ENCODE assay signal across 20 cellular contexts in the genomic region with DNA sequence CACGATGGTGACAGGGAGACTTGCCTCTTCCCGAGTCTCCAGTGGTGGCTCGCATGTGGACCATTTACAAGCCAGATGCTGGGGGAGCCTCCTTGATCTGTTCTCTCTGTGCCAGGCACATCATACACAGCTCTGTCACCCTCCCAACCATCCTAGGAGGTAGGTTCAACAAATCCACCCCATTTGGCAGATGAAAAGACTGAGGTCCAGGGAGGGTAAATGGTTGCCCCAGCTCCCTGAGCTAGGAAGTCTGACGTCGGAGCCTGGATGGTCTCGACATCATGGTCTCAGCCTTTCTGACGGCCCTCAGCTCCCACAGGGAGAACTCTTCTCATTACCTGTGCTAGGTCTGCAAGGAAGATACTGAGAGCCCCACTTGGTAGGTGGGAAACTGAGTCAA.
DNase-seq lines count a peak whose midpoint lies in the region; ATAC-seq, FAIRE-seq and TF ChIP-seq lines count a peak whose summit lies in the region.
"Had no signal": no experiment of that assay in that cellular context is flagged by ENCODE, and none has a peak within 500 bp of the region (broad histone marks: within the 10 kb centered on the region; RNA-seq: fewer than 3 reads in every experiment).

No MANE protein-coding gene starts in this region.

- DNase-seq in HepG2 (ENCODE audit: low spot score) = no peak
- no peak for DNase-seq in right lobe of liver
- no peak for DNase-seq in neuronal stem cell (ENCODE audit: low spot score)
- DNase-seq in NCI-H2107 treated with DMSO at 0.1 percent for 48 hours (lab: John Stamatoyannopoulos, UW; ENCODE audit: unreplicated experiment) = no peak
- no peak for DNase-seq in SIG-M5 (lab: John Stamatoyannopoulos, UW)
- DNase-seq: AML-193; Caco-2; Calu3; CD4-positive, alpha-beta T cell; CD8-positive, alpha-beta T cell; DMS79 treated with DMSO at 0.1 percent for 48 hours; GF-D8 had no signal

- no peak overlapping the region for H3K4me2 ChIP-seq in HepG2 (ENCODE audit: low read depth, low read length)
- H3K4me2 ChIP-seq in neuronal stem cell (ENCODE audit: insufficient read depth, low read length, poor library complexity, severe bottlenecking) = no peak overlapping the region
- H3K4me2 ChIP-seq: A549; BLaER1 treated with 17β-estradiol and CSF1 and Interleukin-3, amounts not matched to agents 10 nM and 100 nM had no signal

- no TSS peak for BruUV-seq in HepG2 (replicated peaks; lab: Mats Ljungman, UMichigan)

- H3K79me2 ChIP-seq in HepG2 (ENCODE audit: insufficient read depth, low read length) = no peaks in the 10 kb centered on the region

- H3K14ac ChIP-seq in neuronal stem cell (ENCODE audit: low read length) = no peak overlapping the region

- H3K27me3 ChIP-seq in HepG2 (ENCODE audit: control insufficient read depth in 1 of 2, insufficient read depth in 2 of 2, low read length in 2 of 2) (no peaks in the 10 kb centered on the region), right lobe of liver (no peaks in the 10 kb centered on the region), neuronal stem cell (ENCODE audit: control insufficient read depth in 3 of 3, insufficient read depth in 3 of 3, low read depth in 1 of 3, low read length in 3 of 3) (peaks cover 0 to 55% (median 0%) of the 10 kb centered on the region in 3 experiments)
- H3K27me3 ChIP-seq: BLaER1 treated with 17β-estradiol and CSF1 and Interleukin-3, amounts not matched to agents 10 nM and 100 nM had no signal

- no peaks in the 10 kb centered on the region for H4K20me1 ChIP-seq in HepG2 (ENCODE audit: insufficient read depth, low read length)
- H4K20me1 ChIP-seq: BLaER1 treated with 17β-estradiol and CSF1 and Interleukin-3, amounts not matched to agents 10 nM and 100 nM had no signal

- no peak overlapping the region for H3K18ac ChIP-seq in neuronal stem cell (ENCODE audit: low read length)

- H3K79me1 ChIP-seq in neuronal stem cell (ENCODE audit: low read depth, low read length) = no peaks in the 10 kb centered on the region

- no peak overlapping the region for H2BK15ac ChIP-seq in neuronal stem cell (ENCODE audit: low read length)

- intact Hi-C loops in HepG2 (cut with micrococcal nuclease; ENCODE audit: unreplicated experiment) (no loop called here), right lobe of liver (cut with DNase I) (no loop called here)

- H3K4ac ChIP-seq in neuronal stem cell (ENCODE audit: low read length) = no peak overlapping the region

- no peak for TF ChIP-seq RAD21 in HepG2 (CRISPR knock-in tag; IDR thresholded peaks at IDR 0.05)

- H2BK12ac ChIP-seq in neuronal stem cell (ENCODE audit: low read length) = no peak overlapping the region

- no peaks in the 10 kb centered on the region for H3K36me3 ChIP-seq in HepG2 (replicated peaks in 1 of 2; ENCODE audit: control insufficient read depth in 1 of 2, insufficient read depth in 2 of 2, low read length in 2 of 2)
- no peaks in the 10 kb centered on the region for H3K36me3 ChIP-seq in right lobe of liver
- no peaks in the 10 kb centered on the region for H3K36me3 ChIP-seq in neuronal stem cell (replicated peaks in 1 of 2; ENCODE audit: control insufficient read depth in 2 of 2, insufficient read depth in 2 of 2, low read length in 2 of 2)
- H3K36me3 ChIP-seq: BLaER1 treated with 17β-estradiol and CSF1 and Interleukin-3, amounts not matched to agents 10 nM and 100 nM had no signal

- no peak overlapping the region for H3K23ac ChIP-seq in neuronal stem cell (ENCODE audit: low read depth, low read length, poor library complexity)

- H3K4me3 ChIP-seq in HepG2 (replicated peaks in 1 of 3; ENCODE audit: insufficient read depth in 1 of 3, low read depth in 2 of 3, low read length in 3 of 3) (no peak overlapping the region), right lobe of liver (no peak overlapping the region), neuronal stem cell (ENCODE audit: low read length in 2 of 2) (no peak overlapping the region)
- H3K4me3 ChIP-seq: A549; BLaER1 treated with 17β-estradiol and CSF1 and Interleukin-3, amounts not matched to agents 10 nM and 100 nM had no signal

- ATAC-seq in HepG2 (no peak), right lobe of liver (no peak)
- ATAC-seq: A549; CD8-positive, alpha-beta T cell had no signal

- POLR2A ChIA-PET in HepG2 (lab: Yijun Ruan, JAX) = no interaction called here

- no peak overlapping the region for H2AFZ ChIP-seq in HepG2 (ENCODE audit: low read length)
- no peak overlapping the region for H2AFZ ChIP-seq in neuronal stem cell (ENCODE audit: low read length)

- TF ChIP-seq EP300 in HepG2 (IDR thresholded peaks at IDR 0.05; ENCODE audit: low read depth in 2 of 2, low read length in 2 of 2) = no peak
- TF ChIP-seq EP300 in HepG2 (CRISPR knock-in tag; IDR thresholded peaks at IDR 0.05; ENCODE audit: borderline replicate concordance) = no peak

- TF ChIP-seq CTCF in HepG2 (CRISPR knock-in tag; IDR thresholded peaks at IDR 0.05) (no peak), right lobe of liver (IDR thresholded peaks at IDR 0.05) (no peak)

- TF ChIP-seq POLR2A in HepG2 (IDR thresholded peaks at IDR 0.05; ENCODE audit: insufficient read depth in 1 of 2, low read depth in 2 of 2, low read length in 2 of 2) (no peak), right lobe of liver (IDR thresholded peaks at IDR 0.05) (no peak)

- no peak overlapping the region for H4K91ac ChIP-seq in neuronal stem cell (ENCODE audit: low read depth, low read length, poor library complexity)

- no peak overlapping the region for H4K8ac ChIP-seq in neuronal stem cell (ENCODE audit: low read depth, low read length)

- 74% methylated on average over 5 of the region's 7 CpGs for WGBS in HepG2 (ENCODE audit: low lambda C conversion rate)
- WGBS in right lobe of liver (ENCODE audit: insufficient coverage, low coverage, low lambda C conversion rate, missing lambda C conversion rate) = 58% methylated on average over 2 of the region's 7 CpGs
- WGBS in neuronal stem cell (ENCODE audit: extremely low coverage in 2 of 2, insufficient read length in 2 of 2, insufficient replicate concordance in 1 of 2), 2 donors = no CpG with 5 or more reads among the region's 7 CpGs

- peaks cover 48% of the 10 kb centered on the region for H3K4me1 ChIP-seq in HepG2 (ENCODE audit: insufficient read depth, low read length)
- H3K4me1 ChIP-seq in right lobe of liver = no peaks in the 10 kb centered on the region
- peaks cover 0 to 13% of the 10 kb centered on the region in 2 donors for H3K4me1 ChIP-seq in neuronal stem cell (ENCODE audit: control insufficient read depth in 2 of 2, insufficient read depth in 1 of 2, low read depth in 1 of 2, low read length in 2 of 2)
- H3K4me1 ChIP-seq: Caco-2 had no signal

- no peak for FAIRE-seq in HepG2 (lab: Jason Lieb, UNC)
- FAIRE-seq: A549, D721Med, G401.6, GM12891, GM19239 had no signal

- no peak overlapping the region for H2BK120ac ChIP-seq in neuronal stem cell (ENCODE audit: low read depth, low read length)

- no peak overlapping the region for H3K9ac ChIP-seq in HepG2 (ENCODE audit: insufficient read depth, low read depth, low read length)
- H3K9ac ChIP-seq in neuronal stem cell (ENCODE audit: low read depth, low read length, poor library complexity) = no peak overlapping the region
- H3K9ac ChIP-seq: BLaER1 treated with 17β-estradiol and CSF1 and Interleukin-3, amounts not matched to agents 10 nM and 100 nM had no signal

- CTCF ChIA-PET in HepG2 (lab: Yijun Ruan, JAX; ENCODE audit: low intra/inter-chr PET ratio, low total read pairs) = no interaction called here

- peak overlapping the region; percentile 16 for H2AK5ac ChIP-seq in neuronal stem cell (ENCODE audit: low read depth, low read length)

- H3K27ac ChIP-seq in HepG2 (ENCODE audit: extremely low read length, insufficient read depth, low read length) = no peak overlapping the region
- H3K27ac ChIP-seq in right lobe of liver = no peak overlapping the region
- H3K27ac ChIP-seq in neuronal stem cell (replicated peaks; ENCODE audit: low read length) = no peak overlapping the region
- H3K27ac ChIP-seq: 22Rv1; A549; BLaER1 treated with 17β-estradiol and CSF1 and Interleukin-3, amounts not matched to agents 10 nM and 100 nM; C4-2B had no signal

- no peaks in the 10 kb centered on the region for H3K9me3 ChIP-seq in HepG2 (ENCODE audit: low read length)
- no peaks in the 10 kb centered on the region for H3K9me3 ChIP-seq in right lobe of liver
- H3K9me3 ChIP-seq in neuronal stem cell (replicated peaks in 1 of 2; ENCODE audit: control insufficient read depth in 2 of 2, insufficient read depth in 1 of 2, low read depth in 1 of 2, low read length in 2 of 2) = no peaks in the 10 kb centered on the region
- H3K9me3 ChIP-seq: A549; BLaER1 treated with 17β-estradiol and CSF1 and Interleukin-3, amounts not matched to agents 10 nM and 100 nM; Caco-2 had no signal

- no peak overlapping the region for H2BK5ac ChIP-seq in neuronal stem cell (ENCODE audit: low read length)

- in situ Hi-C loops in HepG2 (cut with HindIII; ENCODE audit: extremely low pct_ligation_motif_present, low pct_unique_long_range_greater_than_20kb) = no loop called here

TF ChIP-seq in HepG2, 621 proteins besides CTCF, POLR2A, EP300 and RAD21 (continues in another document):
- TF ChIP-seq ZNF629 (CRISPR knock-in tag; conservative IDR thresholded peaks at IDR 0.05) (peak; percentile 68; the same call in 1 of the 2 replicates), ZNF180 (CRISPR knock-in tag; IDR thresholded peaks at IDR 0.05; ENCODE audit: borderline replicate concordance, low read depth) (no peak)
